ENCODE assay signal across 11 cellular contexts in genomic region chr1:156663178-156663577, GRCh38. TPM values are rescaled to one million over a fixed set of nuclear protein-coding genes. Genes with fewer than 3 reads are reported as not detected.
DNase-seq lines count a peak whose midpoint lies in the region; ATAC-seq and TF ChIP-seq lines count a peak whose summit lies in the region.
"Had no signal": no experiment of that assay in that cellular context is flagged by ENCODE, and none has a peak within 500 bp of the region (broad histone marks: within the 10 kb centered on the region; RNA-seq: fewer than 3 reads in every experiment).

No MANE protein-coding gene starts in this region.

- H3K4me2 ChIP-seq in BLaER1: peak overlapping the region; percentile 91

- POLR2A ChIA-PET in CD8-positive, alpha-beta T cell (lab: Charles Lee): no interaction called here

- TF ChIP-seq CTCF in dorsolateral prefrontal cortex (IDR thresholded peaks at IDR 0.05 in 54 of 56, conservative IDR thresholded peaks at IDR 0.05 in 2 of 56; ENCODE audit: low read depth in 1 of 56, partially characterized antibody in 56 of 56): no peak
- TF ChIP-seq CTCF in CD8-positive, alpha-beta T cell (IDR thresholded peaks at IDR 0.05): no peak

- peaks cover 11% of the 10 kb centered on the region for H3K27me3 ChIP-seq in BLaER1
- no peaks in the 10 kb centered on the region for H3K27me3 ChIP-seq in dorsolateral prefrontal cortex
- no peaks in the 10 kb centered on the region for H3K27me3 ChIP-seq in muscle layer of duodenum (ENCODE audit: low read depth, low read length)
- no peaks in the 10 kb centered on the region for H3K27me3 ChIP-seq in CD8-positive, alpha-beta T cell (ENCODE audit: insufficient read depth, low read length)

- H4K20me1 ChIP-seq in BLaER1: no peaks in the 10 kb centered on the region

- H3K9ac ChIP-seq in BLaER1: peak overlapping the region; percentile 66; the same call in 1 of the 2 replicates

- peaks cover 26% of the 10 kb centered on the region for H3K4me1 Mint-ChIP-seq in CD8-positive, alpha-beta T cell (ENCODE audit: low read depth)

- no peak overlapping the region for H3K27ac Mint-ChIP-seq in CD8-positive, alpha-beta T cell

- H3K36me3 Mint-ChIP-seq in CD8-positive, alpha-beta T cell: no peaks in the 10 kb centered on the region

- peak; percentile 52 for DNase-seq in Jurkat, Clone E6-1 (ENCODE audit: low read depth, low spot score)
- peak in 4 of 10 donors; percentile 46 to 69 (median 56) for DNase-seq in dorsolateral prefrontal cortex
- DNase-seq in CD8-positive, alpha-beta T cell: no peak
- no peak for DNase-seq in stimulated activated naive CD4-positive, alpha-beta T cell (lab: John Stamatoyannopoulos, UW)
- DNase-seq: activated CD4-positive, alpha-beta T cell treated with anti-CD3 and anti-CD28 coated beads, Interleukin-2, amount 50 U/mL, for 4 hours; NCI-H1092 had no signal

- H3K27ac ChIP-seq in BLaER1 (peak overlapping the region; percentile 71), dorsolateral prefrontal cortex (peak overlapping the region in 58 of 59 donors; percentile 10 to 97 (median 91)), muscle layer of duodenum (ENCODE audit: low read length) (peak overlapping the region; percentile 67)
- no peak overlapping the region for H3K27ac ChIP-seq in CD8-positive, alpha-beta T cell (ENCODE audit: low read depth, low read length)

- intact Hi-C loops in dorsolateral prefrontal cortex (cut with DNase I): no loop called here
- intact Hi-C loops in CD8-positive, alpha-beta T cell (cut with DNase I, micrococcal nuclease): no loop called here

- ATAC-seq in GM21381 (IDR thresholded peaks at IDR 0.05; ENCODE audit: unreplicated experiment) (no peak), GM18517 (IDR thresholded peaks at IDR 0.05; ENCODE audit: unreplicated experiment) (no peak)
- no peak for ATAC-seq in CD8-positive, alpha-beta T cell

- H3K36me3 ChIP-seq in BLaER1: no peaks in the 10 kb centered on the region
- H3K36me3 ChIP-seq in muscle layer of duodenum (ENCODE audit: control insufficient read depth in 1 of 2, insufficient read depth in 2 of 2, low read length in 2 of 2): no peaks in the 10 kb centered on the region
- no peaks in the 10 kb centered on the region for H3K36me3 ChIP-seq in CD8-positive, alpha-beta T cell (ENCODE audit: insufficient read depth, low read length)

- H3K9me3 ChIP-seq in BLaER1 (no peaks in the 10 kb centered on the region), muscle layer of duodenum (ENCODE audit: control insufficient read depth in 1 of 2, low read length in 2 of 2) (no peaks in the 10 kb centered on the region)
- no peaks in the 10 kb centered on the region for H3K9me3 ChIP-seq in CD8-positive, alpha-beta T cell (ENCODE audit: low read length)

- peak overlapping the region; percentile 24; the same call in 1 of the 2 replicates for H3K4me3 ChIP-seq in BLaER1
- H3K4me3 ChIP-seq in Jurkat, Clone E6-1 (ENCODE audit: low read length): no peak overlapping the region
- H3K4me3 ChIP-seq in dorsolateral prefrontal cortex: no peak overlapping the region
- no peak overlapping the region for H3K4me3 ChIP-seq in muscle layer of duodenum (ENCODE audit: low read depth in 1 of 2, low read length in 2 of 2)
- no peak overlapping the region for H3K4me3 ChIP-seq in CD8-positive, alpha-beta T cell (ENCODE audit: low read depth, low read length)

- CTCF ChIA-PET in CD8-positive, alpha-beta T cell (lab: Charles Lee): interaction anchor here (3.1 to 6.0 kb wide), 2 partner anchors 26 to 37 kb away, joined by 22 to 100 read pairs; no protein-coding TSS in a partner anchor

- H3K9me3 Mint-ChIP-seq in CD8-positive, alpha-beta T cell: no peaks in the 10 kb centered on the region

- no peaks in the 10 kb centered on the region for H3K27me3 Mint-ChIP-seq in CD8-positive, alpha-beta T cell (ENCODE audit: low read depth)

- H3K4me3 Mint-ChIP-seq in CD8-positive, alpha-beta T cell: no peak overlapping the region

- peaks cover 95% of the 10 kb centered on the region for H3K4me1 ChIP-seq in BLaER1
- H3K4me1 ChIP-seq in muscle layer of duodenum (ENCODE audit: control insufficient read depth in 1 of 2, insufficient read depth in 2 of 2, low read length in 2 of 2): peaks cover 47 to 79% of the 10 kb centered on the region in 2 donors
- peaks cover 26% of the 10 kb centered on the region for H3K4me1 ChIP-seq in CD8-positive, alpha-beta T cell (ENCODE audit: insufficient read depth, low read length)

RNA-seq across cellular contexts. Expression of gene NES, which starts 14.0 kb away (rescaled TPM):
- not detected for polyA plus RNA-seq in Jurkat, Clone E6-1 (2012; ENCODE audit: insufficient read depth, insufficient read length)
- total RNA-seq in dorsolateral prefrontal cortex: 10 to 100 TPM in 116 of 120 experiments, 1 to 10 TPM in 4; 6.0 to 31.4 (median 15.6) TPM
- total RNA-seq in CD8-positive, alpha-beta T cell: not detected

RNA-seq across cellular contexts. Expression of gene BCAN, which starts 21.3 kb away (rescaled TPM):
- polyA plus RNA-seq in Jurkat, Clone E6-1 (2012; ENCODE audit: insufficient read depth, insufficient read length): not detected
- 100 to 1,000 TPM in 103 of 120 experiments, 10 to 100 TPM in 17; 56.3 to 240 (median 123) TPM for total RNA-seq in dorsolateral prefrontal cortex
- not detected for total RNA-seq in CD8-positive, alpha-beta T cell
- total RNA-seq: subcutaneous adipose tissue had no signal

RNA-seq across cellular contexts. Expression of gene CRABP2, which starts 42.2 kb away (rescaled TPM):
- 1.9 TPM for polyA plus RNA-seq in Jurkat, Clone E6-1 (2012; ENCODE audit: insufficient read depth, insufficient read length)
- 10 to 100 TPM in 47 of 120 experiments, 1 to 10 TPM in 73; 1.8 to 25.0 (median 9.2) TPM for total RNA-seq in dorsolateral prefrontal cortex
- total RNA-seq in CD8-positive, alpha-beta T cell: 1 to 10 TPM; 4.6 to 5.4 TPM

RNA-seq across cellular contexts. Expression of gene HAPLN2, which starts 44.0 kb away (rescaled TPM):
- polyA plus RNA-seq in Jurkat, Clone E6-1 (2012; ENCODE audit: insufficient read depth, insufficient read length): not detected
- total RNA-seq in dorsolateral prefrontal cortex: 100 to 1,000 TPM in 85 of 120 experiments, 10 to 100 TPM in 35; 30.2 to 650 (median 143) TPM
- total RNA-seq in CD8-positive, alpha-beta T cell: under 1 TPM; 0.24 to 0.39 TPM

Comparison
In these comparisons a context has a peak if more than half of its experiments do, and no peak if none do; other contexts are left out.
1. RNA of gene NES, which starts 14.0 kb away (total RNA-seq): 6.0 to 31.4 TPM in dorsolateral prefrontal cortex; not detected in CD8-positive, alpha-beta T cell; every median in the first group is over 4 times any median in the second.
2. RNA of gene BCAN, which starts 21.3 kb away (total RNA-seq): 56.3 to 240 TPM in dorsolateral prefrontal cortex; not detected in CD8-positive, alpha-beta T cell; every median in the first group is over 10 times any median in the second.